In the genomic region with DNA sequence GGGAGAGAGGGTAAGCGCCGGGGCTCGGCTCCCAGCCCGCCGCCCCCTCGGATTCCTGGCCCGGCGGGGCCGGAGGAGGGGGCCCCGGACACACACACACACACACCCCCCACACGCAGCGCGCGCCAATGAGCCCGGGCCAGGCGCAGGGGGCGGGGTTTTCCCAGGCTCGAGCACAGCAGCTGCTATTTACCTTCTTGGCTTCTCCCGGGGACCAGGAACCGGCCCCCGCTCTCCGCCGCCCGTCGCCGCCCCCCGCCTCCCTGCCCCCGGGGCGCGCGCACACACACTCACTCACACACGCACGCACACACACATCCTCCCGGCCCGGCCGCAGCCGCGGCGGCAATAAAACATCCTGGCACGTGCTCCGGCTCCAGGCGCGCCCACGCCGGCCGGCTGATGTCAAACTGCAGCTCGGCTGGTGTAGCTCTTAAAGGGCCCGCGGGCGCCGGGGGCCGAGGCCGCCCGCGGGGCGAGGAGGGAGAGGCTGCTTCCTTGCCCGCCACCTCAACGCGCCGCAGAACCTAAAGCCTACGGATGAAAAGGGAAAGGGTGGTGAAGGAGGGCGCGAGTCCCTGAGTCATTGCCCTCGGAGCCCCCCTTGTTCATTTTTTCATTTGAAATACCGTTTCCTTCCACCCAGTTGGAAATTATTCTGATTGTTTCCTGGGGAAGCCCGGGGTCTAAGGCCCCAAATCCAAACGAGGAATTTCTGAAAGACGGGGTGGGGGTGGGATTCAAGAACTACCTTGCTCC, we compare ENCODE assay signal across 1 cellular context.
A peak's percentile ranks its signal among the peaks of the same experiment; 100 is the strongest.
TF ChIP-seq lines count a peak whose summit lies in the region.

No MANE protein-coding gene starts in this region.

TF ChIP-seq in HEK293, 187 proteins besides CTCF, POLR2A, EP300 and RAD21 (continued from another document):
- TF ChIP-seq, protein P1, sequence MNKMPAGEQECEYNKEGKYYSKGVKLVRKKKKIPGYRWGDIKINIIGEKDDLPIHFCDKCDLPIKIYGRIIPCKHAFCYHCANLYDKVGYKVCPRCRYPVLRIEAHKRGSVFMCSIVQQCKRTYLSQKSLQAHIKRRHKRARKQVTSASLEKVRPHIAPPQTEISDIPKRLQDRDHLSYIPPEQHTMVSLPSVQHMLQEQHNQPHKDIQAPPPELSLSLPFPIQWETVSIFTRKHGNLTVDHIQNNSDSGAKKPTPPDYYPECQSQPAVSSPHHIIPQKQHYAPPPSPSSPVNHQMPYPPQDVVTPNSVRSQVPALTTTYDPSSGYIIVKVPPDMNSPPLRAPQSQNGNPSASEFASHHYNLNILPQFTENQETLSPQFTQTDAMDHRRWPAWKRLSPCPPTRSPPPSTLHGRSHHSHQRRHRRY (tag by site-specific recombination; IDR thresholded peaks at IDR 0.05), result peak; percentile 99
- TF ChIP-seq, protein P2, sequence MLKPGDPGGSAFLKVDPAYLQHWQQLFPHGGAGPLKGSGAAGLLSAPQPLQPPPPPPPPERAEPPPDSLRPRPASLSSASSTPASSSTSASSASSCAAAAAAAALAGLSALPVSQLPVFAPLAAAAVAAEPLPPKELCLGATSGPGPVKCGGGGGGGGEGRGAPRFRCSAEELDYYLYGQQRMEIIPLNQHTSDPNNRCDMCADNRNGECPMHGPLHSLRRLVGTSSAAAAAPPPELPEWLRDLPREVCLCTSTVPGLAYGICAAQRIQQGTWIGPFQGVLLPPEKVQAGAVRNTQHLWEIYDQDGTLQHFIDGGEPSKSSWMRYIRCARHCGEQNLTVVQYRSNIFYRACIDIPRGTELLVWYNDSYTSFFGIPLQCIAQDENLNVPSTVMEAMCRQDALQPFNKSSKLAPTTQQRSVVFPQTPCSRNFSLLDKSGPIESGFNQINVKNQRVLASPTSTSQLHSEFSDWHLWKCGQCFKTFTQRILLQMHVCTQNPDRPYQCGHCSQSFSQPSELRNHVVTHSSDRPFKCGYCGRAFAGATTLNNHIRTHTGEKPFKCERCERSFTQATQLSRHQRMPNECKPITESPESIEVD (tag by site-specific recombination; IDR thresholded peaks at IDR 0.05), result peak; percentile 81
- no peak for TF ChIP-seq ZNF175 (tag by site-specific recombination; IDR thresholded peaks at IDR 0.05)
- TF ChIP-seq MZF1 (tag by site-specific recombination; IDR thresholded peaks at IDR 0.05; ENCODE audit: borderline replicate concordance), result 0 out of 2 replicates have a peak, but pooled peaks have one; percentile 14
- TF ChIP-seq ZNF548 (tag by site-specific recombination; IDR thresholded peaks at IDR 0.05), result no peak
TF ChIP-seq in HEK293: peak in this region for 101.
